In genomic region chr14:24141030-24141880, GRCh38 we compare ENCODE assay signal across 1 cellular context.
TF ChIP-seq lines count a peak whose summit lies in the region.

TSS of gene EMC9 (minus strand) at chr14:24141591. CDS start at chr14:24141304, 287 bp downstream.

TF ChIP-seq in GM12878, 131 proteins besides CTCF, POLR2A, EP300 and RAD21 (continued from another document):
- TF ChIP-seq ELK1 (IDR thresholded peaks at IDR 0.05; ENCODE audit: low read depth, low read length) (peak; percentile 36; the same call in 1 of the 2 replicates), WRNIP1 (IDR thresholded peaks at IDR 0.05; ENCODE audit: borderline replicate concordance, low read depth, low read length) (no peak), BHLHE40 (IDR thresholded peaks at IDR 0.05; ENCODE audit: borderline replicate concordance in 1 of 2, low read depth in 2 of 2, low read length in 1 of 2) (peak in 1 of 2 experiments; percentile 46; a peak in 2 of 4 replicates), HDGF (IDR thresholded peaks at IDR 0.05) (no peak; the same call in 1 of the 2 replicates), CBX5 (IDR thresholded peaks at IDR 0.05; ENCODE audit: low read depth) (0 out of 2 replicates have a peak, but pooled peaks have one; percentile 66), TAF1 (IDR thresholded peaks at IDR 0.05; ENCODE audit: borderline replicate concordance, low read depth, low read length) (peak; percentile 88), ZZZ3 (IDR thresholded peaks at IDR 0.05; ENCODE audit: control insufficient read depth, insufficient read length, low read depth) (no peak), ZNF687 (IDR thresholded peaks at IDR 0.05) (no peak), RB1 (IDR thresholded peaks at IDR 0.05; ENCODE audit: borderline replicate concordance) (peak; percentile 48; the same call in 1 of the 2 replicates), SMARCA5 (IDR thresholded peaks at IDR 0.05) (peak; percentile 84; the same call in 1 of the 2 replicates), POU2F2 (IDR thresholded peaks at IDR 0.05; ENCODE audit: borderline replicate concordance, low read depth, low read length) (no peak; the same call in 1 of the 3 replicates), USF1 (IDR thresholded peaks at IDR 0.05; ENCODE audit: borderline replicate concordance, extremely low read length, insufficient read depth, low read depth, low read length) (peak; percentile 53), PBX3 (IDR thresholded peaks at IDR 0.05; ENCODE audit: insufficient replicate concordance, low read depth, low read length) (peak; percentile 72), MAX (IDR thresholded peaks at IDR 0.05; ENCODE audit: low read depth, low read length) (peak; percentile 56; the same call in 1 of the 2 replicates), ZBTB40 (IDR thresholded peaks at IDR 0.05; ENCODE audit: borderline replicate concordance) (peak; percentile 79; the same call in 1 of the 2 replicates), SRF (IDR thresholded peaks at IDR 0.05; ENCODE audit: low read depth in 2 of 2, low read length in 2 of 2) (peak; percentile 36 to 70; a peak in 2 of 4 replicates), ZNF217 (IDR thresholded peaks at IDR 0.05) (no peak), ZBTB4 (CRISPR knock-in tag; IDR thresholded peaks at IDR 0.05) (no peak), SUPT20H (IDR thresholded peaks at IDR 0.05; ENCODE audit: borderline replicate concordance, control insufficient read depth, low read depth, low read length) (no peak), ZBTB11 (CRISPR knock-in tag; IDR thresholded peaks at IDR 0.05) (no peak), HDAC6 (IDR thresholded peaks at IDR 0.05; ENCODE audit: unreplicated experiment) (no peak), NR2C1 (IDR thresholded peaks at IDR 0.05) (no peak; the same call in 1 of the 2 replicates), KDM1A (IDR thresholded peaks at IDR 0.05; ENCODE audit: borderline replicate concordance) (no peak), ZBTB33 (IDR thresholded peaks at IDR 0.05) (no peak), ATF2 (IDR thresholded peaks at IDR 0.05; ENCODE audit: low read length) (no peak), IRF5 (IDR thresholded peaks at IDR 0.05; ENCODE audit: borderline replicate concordance) (no peak)
